27 cellular contexts compared by ENCODE assay signal in genomic region chr2:52695731-52696130, GRCh38.
"Had no signal": no experiment of that assay in that cellular context is flagged by ENCODE, and none has a peak within 500 bp of the region (broad histone marks: within the 10 kb centered on the region; RNA-seq: fewer than 3 reads in every experiment).

No MANE protein-coding gene starts in this region.

- H3K9me3 Mint-ChIP-seq: nephron had no signal

- H3K4me1 ChIP-seq: left lung, lower lobe of right lung, right atrium auricular region, right lobe of liver, stomach, testis, thyroid gland, transverse colon, upper lobe of left lung, vagina had no signal

- H3K36me3 ChIP-seq: left lung, lower lobe of right lung, right atrium auricular region, right lobe of liver, stomach, thyroid gland, transverse colon, upper lobe of left lung, vagina had no signal

- H3K27ac Mint-ChIP-seq: naive thymus-derived CD8-positive, alpha-beta T cell; progenitor cell of endocrine pancreas; stimulated activated naive B cell treated with anti-CD40 and anti-IgM and Interleukin-4, amounts not matched to agents 10 μg/mL and 1 μg/mL and 100 μg/mL, for 72 hours had no signal

- H3K27me3 ChIP-seq: hepatocyte, left lung, right atrium auricular region, right lobe of liver, stomach, testis, thyroid gland, transverse colon, upper lobe of left lung, vagina had no signal

- H3K27ac ChIP-seq: hepatocyte, left lung, lower lobe of right lung, right atrium auricular region, right lobe of liver, skin epidermis, stomach, testis, thyroid gland, transverse colon, upper lobe of left lung, vagina had no signal

- H3K4me1 Mint-ChIP-seq: naive thymus-derived CD8-positive, alpha-beta T cell; neural crest cell; stimulated activated naive B cell treated with anti-CD40 and anti-IgM and Interleukin-4, amounts not matched to agents 10 μg/mL and 1 μg/mL and 100 μg/mL, for 72 hours had no signal

- H3K4me3 Mint-ChIP-seq: naive thymus-derived CD8-positive, alpha-beta T cell; nephron; neural crest cell; stimulated activated naive B cell treated with anti-CD40 and anti-IgM and Interleukin-4, amounts not matched to agents 10 μg/mL and 1 μg/mL and 100 μg/mL, for 72 hours had no signal

- H2AFZ ChIP-seq: hepatocyte had no signal

- H3K27me3 Mint-ChIP-seq: naive thymus-derived CD8-positive, alpha-beta T cell; progenitor cell of endocrine pancreas; stimulated activated naive B cell treated with anti-CD40 and anti-IgM and Interleukin-4, amounts not matched to agents 10 μg/mL and 1 μg/mL and 100 μg/mL, for 72 hours had no signal

- H3K4me3 ChIP-seq: hepatocyte, left lung, lower lobe of right lung, right atrium auricular region, right lobe of liver, skin epidermis, stomach, testis, thyroid gland, transverse colon, upper lobe of left lung, vagina had no signal

- H3K36me3 Mint-ChIP-seq: stimulated activated naive B cell treated with anti-CD40 and anti-IgM and Interleukin-4, amounts not matched to agents 10 μg/mL and 1 μg/mL and 100 μg/mL, for 72 hours had no signal

- H3K4me2 ChIP-seq: hepatocyte had no signal

- H3K79me2 ChIP-seq: hepatocyte had no signal

- DNase-seq: kidney; left colon; left lung; lower lobe of right lung; mammary epithelial cell; mesenchymal stem cell; naive thymus-derived CD8-positive, alpha-beta T cell; nucleus accumbens; right lobe of liver; stimulated activated CD4-positive, alpha-beta T cell treated with anti-CD3 and anti-CD28 coated beads, Interleukin-12 subunit alpha, Interleukin-12 subunit beta, amount 100 ng/mL, for 4 hours; stimulated activated CD4-positive, alpha-beta T cell treated with anti-CD3 and anti-CD28 coated beads, Interleukin-15, amount 100 ng/mL, for 24 hours; stimulated activated CD4-positive, alpha-beta T cell treated with anti-CD3 and anti-CD28 coated beads, Interleukin-2, amount 100 ng/mL, for 24 hours; stimulated activated CD4-positive, alpha-beta T cell treated with anti-CD3 and anti-CD28 coated beads, Interleukin-4, amount 100 ng/mL, for 1 hour; stimulated activated naive B cell treated with anti-CD40 and anti-IgM and Interleukin-4, amounts not matched to agents 10 μg/mL and 1 μg/mL and 100 μg/mL, for 72 hours; stimulated activated naive CD8-positive, alpha-beta T cell treated with anti-CD3 and anti-CD28 coated beads, Interleukin-15, Interleukin-2, amounts not matched to agents 100 U/mL and 50 U/mL, for 24 hours; stomach; testis; thyroid gland; transverse colon; upper lobe of left lung had no signal

- H3K9me3 ChIP-seq: left lung, lower lobe of right lung, right atrium auricular region, right lobe of liver, stomach, testis, thyroid gland, transverse colon, upper lobe of left lung, vagina had no signal

- ATAC-seq: left colon; left lung; lower lobe of right lung; naive thymus-derived CD8-positive, alpha-beta T cell; right lobe of liver; stimulated activated naive B cell treated with anti-CD40 and anti-IgM and Interleukin-4, amounts not matched to agents 10 μg/mL and 1 μg/mL and 100 μg/mL, for 72 hours; stimulated activated naive CD8-positive, alpha-beta T cell treated with anti-CD3 and anti-CD28 coated beads, Interleukin-15, Interleukin-2, amounts not matched to agents 100 U/mL and 50 U/mL, for 24 hours had no signal
